Comparison of ENCODE assay signal across 8 cellular contexts in genomic region chr6:27867051-27867940, GRCh38. TPM values are rescaled to one million over a fixed set of nuclear protein-coding genes. Genes with fewer than 3 reads are reported as not detected.
DNase-seq lines count a peak whose midpoint lies in the region; ATAC-seq, FAIRE-seq and TF ChIP-seq lines count a peak whose summit lies in the region.

No MANE protein-coding gene starts in this region.

- peak overlapping the region; percentile 13 for H4K91ac ChIP-seq in H1 (replicated peaks; ENCODE audit: insufficient read length, low read length)

- 0 out of 3 replicates have a peak, but pooled peaks of 1 of the 2 experiments have one; percentile 15 for TF ChIP-seq EP300 in H1 (IDR thresholded peaks at IDR 0.05; ENCODE audit: borderline replicate concordance in 1 of 2, low read depth in 2 of 2, low read length in 2 of 2)

- CTCF ChIA-PET in activated CD4-positive, alpha-beta memory T cell treated with anti-CD3 and anti-CD28 coated beads, Interleukin-2, amount 10 ng/mL, durations not matched to agents 7 days and 5 days (lab: Charles Lee) = interaction anchor here (1.1 to 13.2 kb wide), 8 partner anchors 23 to 720 kb away, joined by 4 to 190 read pairs (median 16); a partner anchor contains a TSS
- CTCF ChIA-PET in H1 (lab: Charles Lee; ENCODE audit: partially characterized antibody) = interaction anchor here (1.0 to 3.2 kb wide), 6 partner anchors 23 to 36 kb away, joined by 3 to 19 read pairs (median 4); a partner anchor contains a TSS

- peak overlapping the region; percentile 75 for H4K5ac ChIP-seq in H1 (ENCODE audit: insufficient read length, low read depth, low read length)

- DNase-seq in ELR (ENCODE audit: low read depth) (peak; percentile 93), NCI-H526 (lab: John Stamatoyannopoulos, UW) (peak; percentile 93 to 95), H1 (ENCODE audit: low read depth in 1 of 2, low spot score in 2 of 2) (peak in 1 of 2 experiments; percentile 94)
- peak; percentile 91 for DNase-seq in activated CD4-positive, alpha-beta memory T cell treated with anti-CD3 and anti-CD28 coated beads, Interleukin-2, amount 10 ng/mL, durations not matched to agents 7 days and 5 days
- peak; percentile 60 to 71 (median 64) for DNase-seq in stimulated activated naive CD4-positive, alpha-beta T cell (lab: John Stamatoyannopoulos, UW)

- H3K4me1 ChIP-seq in H1 (replicated peaks in 1 of 4; ENCODE audit: control insufficient read depth in 3 of 4, insufficient read depth in 4 of 4, low read length in 3 of 4) (peaks cover 0 to 12% (median 2%) of the 10 kb centered on the region in 4 experiments; a peak in 3 of 7 replicates), mononuclear cell (ENCODE audit: insufficient read depth, low read length) (peaks cover 47% of the 10 kb centered on the region)

- H2AK5ac ChIP-seq in H1 (ENCODE audit: low read depth, low read length) = no peak overlapping the region

- H3K27ac ChIP-seq in H1 (ENCODE audit: low read depth, low read length) = peak overlapping the region; percentile 90

- H4K8ac ChIP-seq in H1 (ENCODE audit: extremely low read depth, insufficient read depth, low read length) = no peak overlapping the region

- H3K4ac ChIP-seq in H1 (replicated peaks; ENCODE audit: insufficient read length, low read depth, low read length) = peak overlapping the region; percentile 0

- H3K14ac ChIP-seq in H1 (ENCODE audit: insufficient read length) = no peak overlapping the region

- H3K27me3 ChIP-seq in H1 (replicated peaks in 1 of 4; ENCODE audit: control insufficient read depth in 3 of 4, extremely low read depth in 1 of 4, insufficient read depth in 3 of 4, low read length in 3 of 4) (no peaks in the 10 kb centered on the region), mononuclear cell (ENCODE audit: insufficient read depth, low read length) (no peaks in the 10 kb centered on the region)

- no peaks in the 10 kb centered on the region for H4K20me1 ChIP-seq in H1 (replicated peaks in 1 of 2; ENCODE audit: control insufficient read depth in 1 of 2, insufficient read depth in 2 of 2, low read length in 2 of 2)

- peaks cover 18% of the 10 kb centered on the region for H3K36me3 Mint-ChIP-seq in activated CD4-positive, alpha-beta memory T cell treated with anti-CD3 and anti-CD28 coated beads, Interleukin-2, amount 10 ng/mL, durations not matched to agents 7 days and 5 days (ENCODE audit: low read depth)

- H2BK120ac ChIP-seq in H1 (replicated peaks; ENCODE audit: low read depth, low read length) = peak overlapping the region; percentile 88

- H3K23me2 ChIP-seq in H1 (ENCODE audit: low read depth, low read length) = peaks cover 8% of the 10 kb centered on the region

- H3K4me2 ChIP-seq in H1 (ENCODE audit: insufficient read depth in 1 of 2, low read depth in 2 of 2, low read length in 2 of 2) = peak overlapping the region; percentile 74 to 91

- TF ChIP-seq CTCF in H1 (IDR thresholded peaks at IDR 0.05; ENCODE audit: control extremely low read depth in 1 of 3, insufficient read depth in 1 of 3, low read depth in 1 of 3, low read length in 3 of 3) = no peak

- peak; percentile 82 to 97 for TF ChIP-seq POLR2A in H1 (IDR thresholded peaks at IDR 0.05; ENCODE audit: control extremely low read depth in 1 of 2, low read depth in 2 of 2, low read length in 2 of 2)

- ATAC-seq in HG02981 (IDR thresholded peaks at IDR 0.05; ENCODE audit: unreplicated experiment) (peak; percentile 25), HG03457 (IDR thresholded peaks at IDR 0.05; ENCODE audit: unreplicated experiment) (no peak)

- H3K79me2 ChIP-seq in H1 (ENCODE audit: control insufficient read depth in 1 of 2, insufficient read depth in 2 of 2, low read length in 2 of 2) = no peaks in the 10 kb centered on the region

- peaks cover 75% of the 10 kb centered on the region for H3K4me1 Mint-ChIP-seq in activated CD4-positive, alpha-beta memory T cell treated with anti-CD3 and anti-CD28 coated beads, Interleukin-2, amount 10 ng/mL, durations not matched to agents 7 days and 5 days

- H3K56ac ChIP-seq in H1 (replicated peaks; ENCODE audit: insufficient read length, low read depth, low read length) = peak overlapping the region; percentile 94

- no peak for FAIRE-seq in H1 (lab: Jason Lieb, UNC)

- peak overlapping the region; percentile 82 to 99 (median 96) for H3K9ac ChIP-seq in H1 (replicated peaks in 1 of 4; ENCODE audit: extremely low read depth in 1 of 4, low read depth in 3 of 4, low read length in 3 of 4)

- H3K27me3 Mint-ChIP-seq in activated CD4-positive, alpha-beta memory T cell treated with anti-CD3 and anti-CD28 coated beads, Interleukin-2, amount 10 ng/mL, durations not matched to agents 7 days and 5 days = no peaks in the 10 kb centered on the region

- peak overlapping the region; percentile 86; the same call in 1 of the 2 replicates for H3K18ac ChIP-seq in H1 (ENCODE audit: extremely low read depth, low read length)

- H3K79me1 ChIP-seq in H1 (ENCODE audit: low read depth, low read length) = no peaks in the 10 kb centered on the region

- TF ChIP-seq RAD21 in H1 (IDR thresholded peaks at IDR 0.05 in 1 of 2, conservative IDR thresholded peaks at IDR 0.05 in 1 of 2; ENCODE audit: low read depth in 2 of 2, low read length in 2 of 2) = no peak

- no peaks in the 10 kb centered on the region for H3K36me3 ChIP-seq in H1 (ENCODE audit: control insufficient read depth in 2 of 4, insufficient read depth in 4 of 4, low read length in 3 of 4)

- POLR2A ChIA-PET in activated CD4-positive, alpha-beta memory T cell treated with anti-CD3 and anti-CD28 coated beads, Interleukin-2, amount 10 ng/mL, durations not matched to agents 7 days and 5 days (lab: Charles Lee) = interaction anchor here (0.9 to 18.7 kb wide), 47 partner anchors 11 to 1850 kb away, joined by 3 to 2396 read pairs (median 14); partner anchors contain the start of genes ZKSCAN8, ZNF184, ZSCAN26 and ZSCAN31
- POLR2A ChIA-PET in H1 (lab: Charles Lee; ENCODE audit: partially characterized antibody) = interaction anchor here (0.6 to 40.3 kb wide), 45 partner anchors 3 to 1847 kb away, joined by 3 to 3039 read pairs (median 23); a partner anchor contains a TSS

- peak overlapping the region; percentile 82 for H2BK5ac ChIP-seq in H1 (ENCODE audit: low read depth, low read length)

- WGBS in H1 (ENCODE audit: extremely low coverage in 1 of 2, insufficient coverage in 1 of 2, insufficient read length in 1 of 2, insufficient replicate concordance in 2 of 2, low coverage in 1 of 2, low lambda C conversion rate in 2 of 2, missing lambda C conversion rate in 1 of 2), 2 experiments = 3% methylated on average over 45 of the region's 45 CpGs; no CpG with 5 or more reads in 1 of the 2 experiments

- no peak overlapping the region for H2BK15ac ChIP-seq in H1 (ENCODE audit: low read length)

- peak overlapping the region; percentile 99 for H3K27ac Mint-ChIP-seq in activated CD4-positive, alpha-beta memory T cell treated with anti-CD3 and anti-CD28 coated beads, Interleukin-2, amount 10 ng/mL, durations not matched to agents 7 days and 5 days

- H3K9me3 ChIP-seq in H1 (ENCODE audit: insufficient read depth in 2 of 2, low read depth in 1 of 2, low read length in 1 of 2) (peaks cover 0 to 11% of the 10 kb centered on the region in 2 experiments; a peak in 1 of 4 replicates), mononuclear cell (ENCODE audit: low read depth, low read length) (no peaks in the 10 kb centered on the region)

- H2AFZ ChIP-seq in H1 (ENCODE audit: low read length) = no peak overlapping the region

- H3K4me3 ChIP-seq in H1 (ENCODE audit: extremely low read depth in 1 of 4, insufficient read depth in 2 of 4, low read depth in 3 of 4, low read length in 4 of 4) = peak overlapping the region; percentile 61 to 86 (median 79)
- peak overlapping the region; percentile 78 for H3K4me3 ChIP-seq in mononuclear cell (ENCODE audit: low read length)

- H3K23ac ChIP-seq in H1 (ENCODE audit: insufficient read length) = no peak overlapping the region

- H2BK20ac ChIP-seq in H1 (ENCODE audit: low read length) = no peak overlapping the region

- no peaks in the 10 kb centered on the region for H3K9me3 Mint-ChIP-seq in activated CD4-positive, alpha-beta memory T cell treated with anti-CD3 and anti-CD28 coated beads, Interleukin-2, amount 10 ng/mL, durations not matched to agents 7 days and 5 days

- peak overlapping the region; percentile 81 for H3K4me3 Mint-ChIP-seq in activated CD4-positive, alpha-beta memory T cell treated with anti-CD3 and anti-CD28 coated beads, Interleukin-2, amount 10 ng/mL, durations not matched to agents 7 days and 5 days

- no peak overlapping the region; the same call in 1 of the 2 replicates for H2BK12ac ChIP-seq in H1 (ENCODE audit: low read depth, low read length)

TF ChIP-seq in H1, 55 proteins besides CTCF, POLR2A, EP300 and RAD21 (continues in another document):
- peak; percentile 66; the same call in 1 of the 2 replicates for TF ChIP-seq PHF8 (conservative IDR thresholded peaks at IDR 0.05; ENCODE audit: low read depth, low read length)
- peak in 1 of 2 experiments; percentile 2 for TF ChIP-seq BCL11A (IDR thresholded peaks at IDR 0.05; ENCODE audit: low read depth in 2 of 2, low read length in 2 of 2)
- TF ChIP-seq CEBPB (IDR thresholded peaks at IDR 0.05; ENCODE audit: low read depth, low read length) = no peak
- peak; percentile 89 for TF ChIP-seq CHD1 (IDR thresholded peaks at IDR 0.05; ENCODE audit: low read depth, low read length)
- TF ChIP-seq HDAC6 (IDR thresholded peaks at IDR 0.05; ENCODE audit: low read depth, low read length) = no peak
- peak; percentile 98 for TF ChIP-seq POLR2AphosphoS5 (IDR thresholded peaks at IDR 0.05; ENCODE audit: low read depth, low read length)
- TF ChIP-seq BACH1 (IDR thresholded peaks at IDR 0.05; ENCODE audit: low read length) = no peak
- TF ChIP-seq TBP (IDR thresholded peaks at IDR 0.05; ENCODE audit: low read depth, low read length) = peak; percentile 98
- TF ChIP-seq ASH2L (IDR thresholded peaks at IDR 0.05; ENCODE audit: low read length) = peak; percentile 54
- peak; percentile 99 for TF ChIP-seq TAF7 (optimal IDR thresholded peaks at IDR 0.05; ENCODE audit: borderline replicate concordance, low read depth, low read length)

RNA-seq across cellular contexts. Expression of gene OR2B2, which starts 44.9 kb away (rescaled TPM):
- not detected for total RNA-seq in activated CD4-positive, alpha-beta memory T cell treated with anti-CD3 and anti-CD28 coated beads, Interleukin-2, amount 10 ng/mL, durations not matched to agents 7 days and 5 days
- not detected in 2 replicates for total RNA-seq in H1 (2021; fragmentation: NEBNext Ultra II Directional; extraction: Animal tissue kit (Norgen Biotek cat#: 25700))
- not detected in 2 replicates for polyA plus RNA-seq in H1 (2011; rRNA removed)
- polyA plus RNA-seq in H1 (2011; cell fraction: cytosol; rRNA removed) = not detected
- not detected for polyA plus RNA-seq in H1 (2011; cell fraction: nucleus; rRNA removed)
- polyA plus RNA-seq in H1 (2012, experiment 1 of 2) = not detected in 4 replicates
- polyA plus RNA-seq in H1 (2012, experiment 2 of 2) = not detected
- not detected for polyA plus RNA-seq in H1 (2013, experiment 1 of 2)
- polyA plus RNA-seq in H1 (2013, experiment 2 of 2) = not detected
- polyA minus RNA-seq in H1 (2011; rRNA and poly(A)+ RNA removed) = not detected in 2 replicates
- not detected for polyA minus RNA-seq in H1 (2011; cell fraction: cytosol; rRNA and poly(A)+ RNA removed)
- not detected for polyA minus RNA-seq in H1 (2011; cell fraction: nucleus; rRNA and poly(A)+ RNA removed)
- total RNA-seq in mononuclear cell = not detected
